In the genomic region with DNA sequence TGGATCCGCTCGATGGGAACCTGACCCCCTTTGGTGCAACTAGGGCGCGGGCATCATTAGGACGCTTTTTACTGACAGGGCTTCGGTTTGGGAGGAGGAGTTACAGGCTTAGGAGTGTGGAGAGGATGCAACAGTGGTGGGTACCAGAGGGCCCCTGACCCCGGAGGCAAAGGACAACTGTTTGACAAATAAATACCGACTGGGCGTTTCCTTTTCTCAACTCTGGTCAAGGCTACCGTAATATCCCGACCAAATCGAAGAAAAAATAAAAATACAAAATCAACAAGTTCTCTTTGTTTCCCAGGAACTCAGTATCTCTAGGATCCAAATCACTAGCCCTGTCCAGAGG, we compare ENCODE assay signal across 8 cellular contexts. TPM values are rescaled to one million over a fixed set of nuclear protein-coding genes. Genes with fewer than 3 reads are reported as not detected.
DNase-seq lines count a peak whose midpoint lies in the region; ATAC-seq and TF ChIP-seq lines count a peak whose summit lies in the region.

No MANE protein-coding gene starts in this region.

- H3K36me3 ChIP-seq in left ventricle myocardium inferior (no peaks in the 10 kb centered on the region), gastrocnemius medialis (no peaks in the 10 kb centered on the region)

- H3K4me1 ChIP-seq in left ventricle myocardium inferior (peaks cover 72% of the 10 kb centered on the region), gastrocnemius medialis (peaks cover 3 to 10% of the 10 kb centered on the region in 2 donors)

- no peak overlapping the region for H3K27ac Mint-ChIP-seq in T-helper 17 cell

- H3K4me3 ChIP-seq in left ventricle myocardium inferior (peak overlapping the region; percentile 73), gastrocnemius medialis (peak overlapping the region; percentile 45 to 58 (median 50))

- H3K27me3 Mint-ChIP-seq in T-helper 17 cell: peaks cover 72% of the 10 kb centered on the region

- no peak for TF ChIP-seq POLR2A in gastrocnemius medialis (IDR thresholded peaks at IDR 0.05)

- peak; percentile 21 for ATAC-seq in GM21423 (IDR thresholded peaks at IDR 0.05; ENCODE audit: unreplicated experiment)
- ATAC-seq in T-helper 17 cell: peak; percentile 16
- no peak for ATAC-seq in gastrocnemius medialis
- ATAC-seq in esophagus mucosa: no peak
- no peak for ATAC-seq in GM19328 (IDR thresholded peaks at IDR 0.05; ENCODE audit: unreplicated experiment)

- peak overlapping the region; percentile 81 for H3K27ac ChIP-seq in left ventricle myocardium inferior (replicated peaks)
- no peak overlapping the region for H3K27ac ChIP-seq in gastrocnemius medialis

- in situ Hi-C loops in gastrocnemius medialis (cut with MboI; ENCODE audit: low sequenced_read_pairs in 4 of 4): no loop called here

- H3K4me3 Mint-ChIP-seq in T-helper 17 cell: peak overlapping the region; percentile 73

- DNase-seq in T-helper 17 cell: no peak
- no peak for DNase-seq in left ventricle myocardium inferior
- no peak for DNase-seq in gastrocnemius medialis
- no peak for DNase-seq in NCI-H1105 treated with DMSO at 0.1 percent for 48 hours (lab: John Stamatoyannopoulos, UW)
- DNase-seq in activated CD8-positive, alpha-beta memory T cell treated with anti-CD3 and anti-CD28 coated beads for 24 hours: no peak

- peaks cover 41% of the 10 kb centered on the region for H3K27me3 ChIP-seq in left ventricle myocardium inferior (ENCODE audit: low read depth)
- H3K27me3 ChIP-seq in gastrocnemius medialis: peaks cover 31 to 40% (median 36%) of the 10 kb centered on the region in 3 donors

- TF ChIP-seq CTCF in left ventricle myocardium inferior (IDR thresholded peaks at IDR 0.05; ENCODE audit: borderline replicate concordance) (no peak), gastrocnemius medialis (IDR thresholded peaks at IDR 0.05 in 4 of 5, conservative IDR thresholded peaks at IDR 0.05 in 1 of 5) (no peak)

- intact Hi-C loops in left ventricle myocardium inferior (cut with micrococcal nuclease) (no loop called here), gastrocnemius medialis (cut with DNase I; ENCODE audit: low total_unique reads) (no loop called here)

- H3K9me3 ChIP-seq in T-helper 17 cell (ENCODE audit: control insufficient read depth, low read length, poor library complexity, severe bottlenecking): no peaks in the 10 kb centered on the region
- no peaks in the 10 kb centered on the region for H3K9me3 ChIP-seq in left ventricle myocardium inferior (replicated peaks)
- no peaks in the 10 kb centered on the region for H3K9me3 ChIP-seq in gastrocnemius medialis

- peaks cover 14% of the 10 kb centered on the region for H3K4me1 Mint-ChIP-seq in T-helper 17 cell

- H3K36me3 Mint-ChIP-seq in T-helper 17 cell (ENCODE audit: low read depth): peaks cover 6% of the 10 kb centered on the region

RNA-seq across cellular contexts. Expression of gene DGKG, which starts 0.3 kb away (rescaled TPM):
- total RNA-seq in T-helper 17 cell (1 to 10 TPM; 1.9 to 2.6 TPM), left ventricle myocardium inferior (65.7 TPM), gastrocnemius medialis (10 to 100 TPM in 1 of 4 donors, 1 to 10 TPM in 3; 5.0 to 11.2 (median 7.7) TPM), esophagus mucosa (0.40 TPM)

Comparison
In these comparisons a context has a peak if more than half of its experiments do, and no peak if none do; other contexts are left out.
1. ATAC-seq: peak in GM21423 (single experiment) and T-helper 17 cell (single experiment); none in gastrocnemius medialis (0 of 2), esophagus mucosa (single experiment) and GM19328 (single experiment).